1 cellular context compared by ENCODE assay signal in genomic region chr9:128128836-128129590, GRCh38.
TF ChIP-seq lines count a peak whose summit lies in the region.

No MANE protein-coding gene starts in this region.

TF ChIP-seq in HCT116, 20 proteins besides CTCF, POLR2A, EP300 and RAD21 (continued from another document):
- TF ChIP-seq ZBTB33 (IDR thresholded peaks at IDR 0.05; ENCODE audit: extremely low read depth, insufficient replicate concordance, low read length) (no peak), TCF7L2 (IDR thresholded peaks at IDR 0.05; ENCODE audit: borderline replicate concordance, extremely low read depth, insufficient read depth, insufficient read length) (no peak), SP1 (IDR thresholded peaks at IDR 0.05; ENCODE audit: low read depth) (no peak), EZH2phosphoT487 (IDR thresholded peaks at IDR 0.05; ENCODE audit: borderline replicate concordance) (no peak), REST (IDR thresholded peaks at IDR 0.05; ENCODE audit: low read depth) (no peak), EZH2 (IDR thresholded peaks at IDR 0.05) (no peak), EGR1 (IDR thresholded peaks at IDR 0.05; ENCODE audit: low read depth) (no peak)
